Comparison of ENCODE assay signal across 8 cellular contexts in the genomic region with DNA sequence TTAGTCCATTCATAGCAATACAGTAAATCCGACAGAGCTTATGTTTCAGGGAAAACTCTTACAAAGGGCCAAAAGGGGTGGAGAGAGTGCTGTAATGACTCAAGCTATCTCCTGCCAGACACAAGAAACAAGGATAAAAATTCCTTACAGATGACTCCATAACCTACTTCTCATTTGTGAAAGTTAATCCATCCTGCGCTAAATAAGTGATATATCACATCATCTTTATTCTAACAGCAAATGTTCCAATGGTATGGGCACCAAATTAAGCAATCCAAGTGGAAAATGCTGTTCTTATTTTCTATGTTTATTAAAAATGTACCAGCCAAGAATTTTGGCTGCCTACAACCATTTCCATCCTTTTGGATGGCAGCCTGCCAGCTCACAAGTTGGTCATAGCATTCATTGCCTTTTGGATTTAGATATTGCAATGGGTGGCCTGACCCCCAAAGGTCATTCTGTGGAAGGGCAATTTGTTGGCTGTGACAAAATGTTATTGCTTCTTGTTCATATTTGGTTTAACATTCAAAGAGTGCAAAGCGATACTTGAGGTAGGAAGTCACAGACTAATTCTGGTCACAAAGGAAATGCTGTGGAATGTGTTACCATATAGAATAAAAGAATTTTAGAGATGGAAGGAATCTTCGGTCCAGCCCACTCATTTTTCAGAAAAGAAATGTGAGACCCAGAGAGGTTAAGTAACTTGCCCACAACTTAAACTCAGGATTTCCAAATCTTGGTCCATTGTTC. TPM values are rescaled to one million over a fixed set of nuclear protein-coding genes. Genes with fewer than 3 reads are reported as not detected.
A peak's percentile ranks its signal among the peaks of the same experiment; 100 is the strongest.
DNase-seq lines count a peak whose midpoint lies in the region; ATAC-seq and TF ChIP-seq lines count a peak whose summit lies in the region.

No MANE protein-coding gene starts in this region.

- intact Hi-C loops in HCT116 (cut with micrococcal nuclease) = loop anchor here (5.0 to 10.0 kb wide), 3 partner anchors 101 to 178 kb away; no protein-coding TSS in a partner anchor
- intact Hi-C loops in left ventricle myocardium inferior (cut with micrococcal nuclease) = loop anchor here (10.0 kb wide), 1 partner anchor 119 kb away; a partner anchor contains a TSS
- intact Hi-C loops in spleen (cut with DNase I; ENCODE audit: low total_unique reads) = loop anchor here (10.0 kb wide), 1 partner anchor 109 kb away; no protein-coding TSS in a partner anchor

- peak overlapping the region; percentile 32 for H2AFZ ChIP-seq in HCT116 (ENCODE audit: low read depth, low read length, poor library complexity, severe bottlenecking)

- H3K4me1 ChIP-seq in HCT116 (ENCODE audit: control insufficient read depth in 1 of 2, insufficient read depth in 2 of 2, low read length in 2 of 2) = peaks cover 40 to 58% of the 10 kb centered on the region in 2 experiments
- peaks cover 45% of the 10 kb centered on the region for H3K4me1 ChIP-seq in left ventricle myocardium inferior
- peaks cover 5 to 50% (median 37%) of the 10 kb centered on the region in 6 donors for H3K4me1 ChIP-seq in spleen

- DNase-seq in AG04449 (ENCODE audit: low read depth, low spot score) (peak; percentile 98), HCT116 (ENCODE audit: low read depth, low spot score) (peak; percentile 88), left ventricle myocardium inferior (peak; percentile 29), spleen (no peak), islet precursor cell (no peak)

- TF ChIP-seq RAD21 in HCT116 (IDR thresholded peaks at IDR 0.05; ENCODE audit: low read depth) = peak; percentile 71

- 73 to 80% (median 79%) methylated on average over 4 of the region's 4 CpGs for WGBS in spleen, 5 donors

- no peaks in the 10 kb centered on the region for H3K9me3 ChIP-seq in HCT116 (ENCODE audit: control insufficient read depth in 1 of 2, insufficient read depth in 1 of 2, low read depth in 1 of 2, low read length in 2 of 2)
- H3K9me3 ChIP-seq in left ventricle myocardium inferior (replicated peaks) = no peaks in the 10 kb centered on the region
- H3K9me3 ChIP-seq in spleen = no peaks in the 10 kb centered on the region

- POLR2A ChIA-PET in AG04449 (lab: Yijun Ruan, JAX) = interaction anchor here (0.7 to 3.2 kb wide), 8 partner anchors 36 to 122 kb away, joined by 3 to 15 read pairs (median 6); a partner anchor contains a TSS
- POLR2A ChIA-PET in HCT116 (lab: Charles Lee) = interaction anchor here (0.9 to 2.0 kb wide), 6 partner anchors 9 to 407 kb away, joined by 3 to 9 read pairs (median 6); a partner anchor contains a TSS

- RAD21 ChIA-PET in HCT116 (lab: Charles Lee; ENCODE audit: low non-redundant PET in 1 of 2, low total read pairs in 2 of 2, uncharacterized antibody in 2 of 2, unreplicated experiment in 2 of 2) = interaction anchor here (0.8 kb wide), 2 partner anchors 173 to 174 kb away, joined by 3 read pairs; no protein-coding TSS in a partner anchor

- H3K36me3 ChIP-seq in HCT116 (ENCODE audit: control insufficient read depth in 1 of 2, insufficient read depth in 2 of 2, low read length in 2 of 2) (no peaks in the 10 kb centered on the region), left ventricle myocardium inferior (no peaks in the 10 kb centered on the region), spleen (no peaks in the 10 kb centered on the region)

- no peaks in the 10 kb centered on the region for H4K20me1 ChIP-seq in HCT116 (ENCODE audit: insufficient read depth)

- peak overlapping the region; percentile 64 for H3K4me2 ChIP-seq in HCT116 (ENCODE audit: low read length)

- no peaks in the 10 kb centered on the region for H3K9me2 ChIP-seq in HCT116 (ENCODE audit: insufficient read depth)

- H3K79me2 ChIP-seq in HCT116 (ENCODE audit: insufficient read depth, low read length) = peaks cover 18% of the 10 kb centered on the region

- no peak overlapping the region for H3K9ac ChIP-seq in HCT116 (ENCODE audit: low read length)

- peak; percentile 43 for ATAC-seq in HCT116
- ATAC-seq in GM19035 (IDR thresholded peaks at IDR 0.05; ENCODE audit: unreplicated experiment) = no peak
- no peak for ATAC-seq in GM21786 (IDR thresholded peaks at IDR 0.05; ENCODE audit: unreplicated experiment)

- CTCF ChIA-PET in AG04449 (lab: Yijun Ruan, JAX) (interaction anchor here (0.7 to 2.1 kb wide), 8 partner anchors 8 to 121 kb away, joined by 3 to 15 read pairs (median 4); a partner anchor contains a TSS), HCT116 (lab: Charles Lee) (interaction anchor here (0.8 to 1.5 kb wide), 7 partner anchors 9 to 181 kb away, joined by 3 to 8 read pairs (median 3); no protein-coding TSS in a partner anchor)

- TF ChIP-seq CTCF in AG04449 (IDR thresholded peaks at IDR 0.05; ENCODE audit: insufficient read depth, low read length, missing control alignments) (no peak), HCT116 (IDR thresholded peaks at IDR 0.05 in 2 of 3, conservative IDR thresholded peaks at IDR 0.05 in 1 of 3; ENCODE audit: borderline replicate concordance in 1 of 3, insufficient read depth in 1 of 3, low read depth in 2 of 3, low read length in 2 of 3) (peak in 2 of 3 experiments; percentile 17 to 65; a peak in 3 of 6 replicates), WI38 (IDR thresholded peaks at IDR 0.05; ENCODE audit: low read depth, low read length) (no peak), left ventricle myocardium inferior (IDR thresholded peaks at IDR 0.05; ENCODE audit: borderline replicate concordance) (no peak), spleen (IDR thresholded peaks at IDR 0.05 in 8 of 11, conservative IDR thresholded peaks at IDR 0.05 in 3 of 11) (no peak)

- no TSS peak for BruUV-seq in HCT116 (replicated peaks; lab: Mats Ljungman, UMichigan)

- H3K27ac ChIP-seq in HCT116 (ENCODE audit: low read depth, low read length) (peak overlapping the region; percentile 66; the same call in 1 of the 2 replicates), left ventricle myocardium inferior (replicated peaks) (peak overlapping the region; percentile 99), spleen (peak overlapping the region in 6 of 8 donors; percentile 26 to 90 (median 63))

- no peak for TF ChIP-seq POLR2A in HCT116 (IDR thresholded peaks at IDR 0.05; ENCODE audit: borderline replicate concordance, extremely low read depth, insufficient read depth, insufficient read length)
- TF ChIP-seq POLR2A in spleen (IDR thresholded peaks at IDR 0.05) = no peak

- H3K4me3 ChIP-seq in AG04449 (ENCODE audit: low read depth, low read length) = no peak overlapping the region
- H3K4me3 ChIP-seq in HCT116 (replicated peaks in 1 of 2; ENCODE audit: low read depth in 1 of 2, low read length in 2 of 2) = peak overlapping the region in 1 of 2 experiments; percentile 1; a peak in 2 of 4 replicates
- H3K4me3 ChIP-seq in WI38 (ENCODE audit: low read depth, low read length) = peak overlapping the region; percentile 28; the same call in 1 of the 2 replicates
- no peak overlapping the region for H3K4me3 ChIP-seq in left ventricle myocardium inferior
- H3K4me3 ChIP-seq in spleen = no peak overlapping the region

- no peaks in the 10 kb centered on the region for H3K27me3 ChIP-seq in HCT116 (ENCODE audit: insufficient read depth, low read length)
- H3K27me3 ChIP-seq in left ventricle myocardium inferior (ENCODE audit: low read depth) = no peaks in the 10 kb centered on the region
- peaks cover 0 to 31% (median 0%) of the 10 kb centered on the region in 7 donors for H3K27me3 ChIP-seq in spleen (replicated peaks in 1 of 7)

TF ChIP-seq in HCT116, 20 proteins besides CTCF, POLR2A, EP300 and RAD21 (continues in another document):
- TF ChIP-seq, protein P1, sequence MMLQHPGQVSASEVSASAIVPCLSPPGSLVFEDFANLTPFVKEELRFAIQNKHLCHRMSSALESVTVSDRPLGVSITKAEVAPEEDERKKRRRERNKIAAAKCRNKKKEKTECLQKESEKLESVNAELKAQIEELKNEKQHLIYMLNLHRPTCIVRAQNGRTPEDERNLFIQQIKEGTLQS (IDR thresholded peaks at IDR 0.05) = no peak; the same call in 1 of the 2 replicates
- TF ChIP-seq EGR1 (IDR thresholded peaks at IDR 0.05; ENCODE audit: low read depth) (0 out of 2 replicates have a peak, but pooled peaks have one; percentile 35), ELF1 (IDR thresholded peaks at IDR 0.05; ENCODE audit: borderline replicate concordance, low read depth) (no peak), EZH2 (IDR thresholded peaks at IDR 0.05) (no peak), CEBPB (IDR thresholded peaks at IDR 0.05; ENCODE audit: low read depth) (no peak), SP1 (IDR thresholded peaks at IDR 0.05; ENCODE audit: low read depth) (peak; percentile 71), SRF (IDR thresholded peaks at IDR 0.05; ENCODE audit: low read depth) (peak; percentile 69; the same call in 1 of the 2 replicates)
- TF ChIP-seq, protein P2, sequence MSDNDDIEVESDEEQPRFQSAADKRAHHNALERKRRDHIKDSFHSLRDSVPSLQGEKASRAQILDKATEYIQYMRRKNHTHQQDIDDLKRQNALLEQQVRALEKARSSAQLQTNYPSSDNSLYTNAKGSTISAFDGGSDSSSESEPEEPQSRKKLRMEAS (IDR thresholded peaks at IDR 0.05) = no peak; the same call in 1 of the 2 replicates
- TF ChIP-seq, protein P3, sequence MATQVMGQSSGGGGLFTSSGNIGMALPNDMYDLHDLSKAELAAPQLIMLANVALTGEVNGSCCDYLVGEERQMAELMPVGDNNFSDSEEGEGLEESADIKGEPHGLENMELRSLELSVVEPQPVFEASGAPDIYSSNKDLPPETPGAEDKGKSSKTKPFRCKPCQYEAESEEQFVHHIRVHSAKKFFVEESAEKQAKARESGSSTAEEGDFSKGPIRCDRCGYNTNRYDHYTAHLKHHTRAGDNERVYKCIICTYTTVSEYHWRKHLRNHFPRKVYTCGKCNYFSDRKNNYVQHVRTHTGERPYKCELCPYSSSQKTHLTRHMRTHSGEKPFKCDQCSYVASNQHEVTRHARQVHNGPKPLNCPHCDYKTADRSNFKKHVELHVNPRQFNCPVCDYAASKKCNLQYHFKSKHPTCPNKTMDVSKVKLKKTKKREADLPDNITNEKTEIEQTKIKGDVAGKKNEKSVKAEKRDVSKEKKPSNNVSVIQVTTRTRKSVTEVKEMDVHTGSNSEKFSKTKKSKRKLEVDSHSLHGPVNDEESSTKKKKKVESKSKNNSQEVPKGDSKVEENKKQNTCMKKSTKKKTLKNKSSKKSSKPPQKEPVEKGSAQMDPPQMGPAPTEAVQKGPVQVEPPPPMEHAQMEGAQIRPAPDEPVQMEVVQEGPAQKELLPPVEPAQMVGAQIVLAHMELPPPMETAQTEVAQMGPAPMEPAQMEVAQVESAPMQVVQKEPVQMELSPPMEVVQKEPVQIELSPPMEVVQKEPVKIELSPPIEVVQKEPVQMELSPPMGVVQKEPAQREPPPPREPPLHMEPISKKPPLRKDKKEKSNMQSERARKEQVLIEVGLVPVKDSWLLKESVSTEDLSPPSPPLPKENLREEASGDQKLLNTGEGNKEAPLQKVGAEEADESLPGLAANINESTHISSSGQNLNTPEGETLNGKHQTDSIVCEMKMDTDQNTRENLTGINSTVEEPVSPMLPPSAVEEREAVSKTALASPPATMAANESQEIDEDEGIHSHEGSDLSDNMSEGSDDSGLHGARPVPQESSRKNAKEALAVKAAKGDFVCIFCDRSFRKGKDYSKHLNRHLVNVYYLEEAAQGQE (IDR thresholded peaks at IDR 0.05; ENCODE audit: low read depth) = no peak

RNA-seq across cellular contexts. Expression of a gene that starts 2.8 kb away (rescaled TPM):
- total RNA-seq in HCT116 (2021; ENCODE audit: unreplicated experiment) = 100 TPM
- 39.7 and 44.9 TPM in 2 replicates for polyA plus RNA-seq in HCT116 (2012)
- total RNA-seq in left ventricle myocardium inferior = 78.6 TPM
- total RNA-seq in spleen = 10 to 100 TPM; 35.4 to 98.1 (median 55.4) TPM
- polyA plus RNA-seq in spleen = 10 to 100 TPM in 1 of 3 donors, 1 to 10 TPM in 2; 5.1 to 17.8 (median 5.2) TPM

Comparison
In these comparisons a context has a peak if more than half of its experiments do, and no peak if none do; other contexts are left out.
1. DNase-seq: peak in AG04449 (single experiment), HCT116 (single experiment) and left ventricle myocardium inferior (single experiment); none in spleen (single experiment) and islet precursor cell (single experiment).
2. CTCF ChIP-seq: peak in HCT116 (2 of 3); none in AG04449 (single experiment), WI38 (single experiment), left ventricle myocardium inferior (single experiment) and spleen (0 of 11).
3. Peak in every context shown above with its lines, with median percentiles within 50 percentile points of each other: H3K27ac ChIP-seq.